18 cellular contexts compared by ENCODE assay signal in genomic region chr3:124882749-124883148, GRCh38. TPM values are rescaled to one million over a fixed set of nuclear protein-coding genes. Genes with fewer than 3 reads are reported as not detected.
DNase-seq lines count a peak whose midpoint lies in the region; ATAC-seq, FAIRE-seq and TF ChIP-seq lines count a peak whose summit lies in the region.
"Had no signal": no experiment of that assay in that cellular context is flagged by ENCODE, and none has a peak within 500 bp of the region (broad histone marks: within the 10 kb centered on the region; RNA-seq: fewer than 3 reads in every experiment).

No MANE protein-coding gene starts in this region.

- H3K9me3 Mint-ChIP-seq in chondrocyte (ENCODE audit: low read depth) (no peaks in the 10 kb centered on the region), nephron progenitor cell (no peaks in the 10 kb centered on the region)
- H3K9me3 Mint-ChIP-seq: activated naive CD4-positive, alpha-beta T cell treated with anti-CD3 and anti-CD28 coated beads, Interleukin-2, amount 10 ng/mL, durations not matched to agents 7 days and 5 days; CD4-positive, alpha-beta T cell; stimulated activated naive CD8-positive, alpha-beta T cell treated with anti-CD3 and anti-CD28 coated beads, Interleukin-15, Interleukin-2, amounts not matched to agents 100 ng/mL and 50 ng/mL, for 24 hours had no signal

- H3K27me3 Mint-ChIP-seq in chondrocyte (ENCODE audit: low read depth) (no peaks in the 10 kb centered on the region), nephron progenitor cell (ENCODE audit: low read depth, poor library complexity) (peaks cover 9% of the 10 kb centered on the region)

- no peak for TF ChIP-seq POLR2A in HepG2 (IDR thresholded peaks at IDR 0.05; ENCODE audit: insufficient read depth in 1 of 2, low read depth in 2 of 2, low read length in 2 of 2)
- TF ChIP-seq POLR2A in right lobe of liver (IDR thresholded peaks at IDR 0.05): no peak
- TF ChIP-seq POLR2A in GM12892 (IDR thresholded peaks at IDR 0.05; ENCODE audit: low read depth, low read length): no peak

- H3K4me3 ChIP-seq in HepG2 (replicated peaks in 1 of 3; ENCODE audit: insufficient read depth in 1 of 3, low read depth in 2 of 3, low read length in 3 of 3): no peak overlapping the region
- no peak overlapping the region for H3K4me3 ChIP-seq in right lobe of liver

- peaks cover 67% of the 10 kb centered on the region for H3K79me2 ChIP-seq in HepG2 (ENCODE audit: insufficient read depth, low read length)

- FAIRE-seq in HepG2 (lab: Jason Lieb, UNC) (no peak), GM12892 (lab: Jason Lieb, UNC) (no peak)
- FAIRE-seq: G401.6 had no signal

- H3K4me2 ChIP-seq in HepG2 (ENCODE audit: low read depth, low read length): peak overlapping the region; percentile 8; the same call in 1 of the 2 replicates

- H3K27ac Mint-ChIP-seq in chondrocyte (ENCODE audit: unreplicated experiment): peak overlapping the region; percentile 69
- H3K27ac Mint-ChIP-seq in nephron progenitor cell: peak overlapping the region; percentile 96
- H3K27ac Mint-ChIP-seq: activated naive CD4-positive, alpha-beta T cell treated with anti-CD3 and anti-CD28 coated beads, Interleukin-2, amount 10 ng/mL, durations not matched to agents 7 days and 5 days; CD4-positive, alpha-beta T cell; stimulated activated naive CD8-positive, alpha-beta T cell treated with anti-CD3 and anti-CD28 coated beads, Interleukin-15, Interleukin-2, amounts not matched to agents 100 ng/mL and 50 ng/mL, for 24 hours had no signal

- in situ Hi-C loops in HepG2 (cut with HindIII; ENCODE audit: extremely low pct_ligation_motif_present, low pct_unique_long_range_greater_than_20kb): no loop called here

- DNase-seq in HepG2 (ENCODE audit: low spot score) (no peak), right lobe of liver (no peak), chondrocyte (ENCODE audit: low spot score) (no peak), nephron progenitor cell (no peak), GM10248 (ENCODE audit: extremely low spot score) (no peak), GM12892 (ENCODE audit: insufficient read length) (no peak)
- DNase-seq in stimulated activated CD4-positive, alpha-beta T cell treated with anti-CD3 and anti-CD28 coated beads, Interleukin-15, amount 100 ng/mL, for 24 hours: no peak
- DNase-seq: activated CD4-positive, alpha-beta T cell treated with anti-CD3 and anti-CD28 coated beads for 1 hour; activated naive CD4-positive, alpha-beta T cell treated with anti-CD3 and anti-CD28 coated beads, Interleukin-2, amount 10 ng/mL, durations not matched to agents 7 days and 5 days; CD4-positive, alpha-beta T cell; NCI-H2107; nucleus accumbens; RPMI8226; T-helper 17 cell had no signal

- no peak overlapping the region for H2AFZ ChIP-seq in HepG2 (ENCODE audit: low read length)

- no peak overlapping the region for H3K9ac ChIP-seq in HepG2 (ENCODE audit: insufficient read depth, low read depth, low read length)

- TF ChIP-seq RAD21 in HepG2 (CRISPR knock-in tag; IDR thresholded peaks at IDR 0.05): no peak

- H3K27me3 ChIP-seq in HepG2 (ENCODE audit: control insufficient read depth in 1 of 2, insufficient read depth in 2 of 2, low read length in 2 of 2) (no peaks in the 10 kb centered on the region), right lobe of liver (no peaks in the 10 kb centered on the region)
- H3K27me3 ChIP-seq: foreskin keratinocyte had no signal

- peaks cover 68% of the 10 kb centered on the region for H3K4me1 Mint-ChIP-seq in chondrocyte (ENCODE audit: low read depth)
- peaks cover 63% of the 10 kb centered on the region for H3K4me1 Mint-ChIP-seq in nephron progenitor cell

- no peaks in the 10 kb centered on the region for H3K9me3 ChIP-seq in HepG2 (ENCODE audit: low read length)
- H3K9me3 ChIP-seq in right lobe of liver: no peaks in the 10 kb centered on the region

- CTCF ChIA-PET in HepG2 (lab: Yijun Ruan, JAX; ENCODE audit: low intra/inter-chr PET ratio, low total read pairs): no interaction called here
- CTCF ChIA-PET in GM10248 (lab: Yijun Ruan, JAX): interaction anchor here (1.1 to 3.6 kb wide), 4 partner anchors 12 to 122 kb away, joined by 3 to 13 read pairs (median 4); no protein-coding TSS in a partner anchor

- intact Hi-C loops in HepG2 (cut with micrococcal nuclease; ENCODE audit: unreplicated experiment): no loop called here
- intact Hi-C loops in right lobe of liver (cut with DNase I): loop anchor here in 1 of 2 donors (10.0 kb wide), 1 partner anchor 48 kb away; no protein-coding TSS in a partner anchor

- WGBS in HepG2 (ENCODE audit: low lambda C conversion rate): 91% methylated on average over 7 of the region's 7 CpGs
- 74% methylated on average over 6 of the region's 7 CpGs for WGBS in right lobe of liver (ENCODE audit: insufficient coverage, low coverage, low lambda C conversion rate, missing lambda C conversion rate)

- POLR2A ChIA-PET in HepG2 (lab: Yijun Ruan, JAX): interaction anchor here (1.6 kb wide), 1 partner anchor 48 kb away, joined by 3 read pairs; no protein-coding TSS in a partner anchor
- POLR2A ChIA-PET in GM10248 (lab: Yijun Ruan, JAX): no interaction called here

- no peak for ATAC-seq in HepG2
- ATAC-seq in right lobe of liver: no peak
- ATAC-seq in GM18873 (IDR thresholded peaks at IDR 0.05; ENCODE audit: low FRiP score, unreplicated experiment): no peak
- ATAC-seq: foreskin keratinocyte, T-helper 17 cell had no signal

- no peak for TF ChIP-seq EP300 in HepG2 (IDR thresholded peaks at IDR 0.05; ENCODE audit: low read depth in 2 of 2, low read length in 2 of 2)
- TF ChIP-seq EP300 in HepG2 (CRISPR knock-in tag; IDR thresholded peaks at IDR 0.05; ENCODE audit: borderline replicate concordance): no peak

- no TSS peak for BruUV-seq in HepG2 (replicated peaks; lab: Mats Ljungman, UMichigan)

- peaks cover 85% of the 10 kb centered on the region for H3K4me1 ChIP-seq in HepG2 (ENCODE audit: insufficient read depth, low read length)
- peaks cover 0 to 23% (median 17%) of the 10 kb centered on the region in 4 donors for H3K4me1 ChIP-seq in right lobe of liver

- H3K27ac ChIP-seq in HepG2 (ENCODE audit: extremely low read length, insufficient read depth, low read length) (peak overlapping the region; percentile 5), right lobe of liver (no peak overlapping the region)
- H3K27ac ChIP-seq: foreskin keratinocyte had no signal

- H3K36me3 ChIP-seq in HepG2 (replicated peaks in 1 of 2; ENCODE audit: control insufficient read depth in 1 of 2, insufficient read depth in 2 of 2, low read length in 2 of 2): peaks cover 2 to 5% of the 10 kb centered on the region in 2 experiments; a peak in 3 of 5 replicates
- no peaks in the 10 kb centered on the region for H3K36me3 ChIP-seq in right lobe of liver

- H3K4me3 Mint-ChIP-seq in chondrocyte (ENCODE audit: unreplicated experiment): no peak overlapping the region
- H3K4me3 Mint-ChIP-seq in nephron progenitor cell: peak overlapping the region; percentile 74
- H3K4me3 Mint-ChIP-seq: activated naive CD4-positive, alpha-beta T cell treated with anti-CD3 and anti-CD28 coated beads, Interleukin-2, amount 10 ng/mL, durations not matched to agents 7 days and 5 days; CD4-positive, alpha-beta T cell; stimulated activated naive CD8-positive, alpha-beta T cell treated with anti-CD3 and anti-CD28 coated beads, Interleukin-15, Interleukin-2, amounts not matched to agents 100 ng/mL and 50 ng/mL, for 24 hours; T-helper 17 cell had no signal

- peaks cover 5% of the 10 kb centered on the region for H3K36me3 Mint-ChIP-seq in chondrocyte (ENCODE audit: low read depth)
- H3K36me3 Mint-ChIP-seq in nephron progenitor cell (ENCODE audit: low read depth): no peaks in the 10 kb centered on the region

- no peaks in the 10 kb centered on the region; the same call in 1 of the 2 replicates for H4K20me1 ChIP-seq in HepG2 (ENCODE audit: insufficient read depth, low read length)

- TF ChIP-seq CTCF in HepG2 (CRISPR knock-in tag; IDR thresholded peaks at IDR 0.05) (no peak), right lobe of liver (IDR thresholded peaks at IDR 0.05) (no peak), chondrocyte (IDR thresholded peaks at IDR 0.05) (no peak), nephron progenitor cell (IDR thresholded peaks at IDR 0.05) (no peak), GM10248 (IDR thresholded peaks at IDR 0.05; ENCODE audit: control extremely low read depth, extremely low read depth, low read depth, missing control alignments) (no peak)

RNA-seq across cellular contexts. Expression of gene ITGB5, which starts 4.4 kb away (rescaled TPM):
- total RNA-seq in HepG2 (2016; rRNA removed; fragmentation: Illumina TruSeq; extraction: Trizol) (50.2 and 74.1 TPM in 2 replicates), right lobe of liver (100 to 1,000 TPM in 3 of 6 experiments, 10 to 100 TPM in 3; 61.3 to 125 (median 98.4) TPM), chondrocyte (498 to 625 TPM (median 501 TPM) in 3 replicates)
- total RNA-seq in HepG2 (2016; cell fraction: cytosol; rRNA removed; fragmentation: Illumina TruSeq; extraction: Trizol; ENCODE audit: low read depth): 11.6 and 14.5 TPM in 2 replicates
- 36.8 and 80.8 TPM in 2 replicates for total RNA-seq in HepG2 (2016; cell fraction: insoluble cytoplasmic fraction; rRNA removed; fragmentation: Illumina TruSeq; extraction: Trizol)
- 42.5 and 45.5 TPM in 2 replicates for total RNA-seq in HepG2 (2016; cell fraction: membrane; rRNA removed; fragmentation: Illumina TruSeq; extraction: Trizol)
- total RNA-seq in HepG2 (2016; cell fraction: nucleus; rRNA removed; fragmentation: Illumina TruSeq; extraction: Trizol): 56.3 and 70.0 TPM in 2 replicates
- polyA plus RNA-seq in HepG2 (2011; rRNA removed): 343 and 356 TPM in 2 replicates
- 228 and 302 TPM in 2 replicates for polyA plus RNA-seq in HepG2 (2011; cell fraction: cytosol; rRNA removed)
- 259 and 313 TPM in 2 replicates for polyA plus RNA-seq in HepG2 (2011; cell fraction: nucleus; rRNA removed)
- polyA plus RNA-seq in HepG2 (2012): 127 and 130 TPM in 2 replicates
- polyA plus RNA-seq in HepG2 (2016; cell fraction: cytosol; fragmentation: Illumina TruSeq; extraction: Trizol; ENCODE audit: low read depth): 14.7 and 15.8 TPM in 2 replicates
- 45.2 and 59.6 TPM in 2 replicates for polyA plus RNA-seq in HepG2 (2016; cell fraction: insoluble cytoplasmic fraction; fragmentation: Illumina TruSeq; extraction: Trizol; ENCODE audit: low read depth)
- 33.4 and 35.8 TPM in 2 replicates for polyA plus RNA-seq in HepG2 (2016; cell fraction: membrane; fragmentation: Illumina TruSeq; extraction: Trizol; ENCODE audit: low read depth)
- 100 and 107 TPM in 2 replicates for polyA plus RNA-seq in HepG2 (2016; cell fraction: nucleus; fragmentation: Illumina TruSeq; extraction: Trizol; ENCODE audit: insufficient read depth, low read depth)
- polyA minus RNA-seq in HepG2 (2011; rRNA and poly(A)+ RNA removed; ENCODE audit: low replicate concordance): 84.8 and 423 TPM in 2 replicates
- polyA minus RNA-seq in HepG2 (2011; cell fraction: cytosol; rRNA and poly(A)+ RNA removed): 148 and 170 TPM in 2 replicates
- polyA minus RNA-seq in HepG2 (2011; cell fraction: nucleus; rRNA and poly(A)+ RNA removed): 147 and 160 TPM in 2 replicates
- 0.72 TPM for polyA plus RNA-seq in GM12892 (2012; ENCODE audit: missing spikeins)

RNA-seq across cellular contexts. Expression of gene MUC13, which starts 51.8 kb away (rescaled TPM):
- total RNA-seq in HepG2 (2016; rRNA removed; fragmentation: Illumina TruSeq; extraction: Trizol): 0.04 TPM in 1 of 2 replicates, not detected in the other
- not detected in 2 replicates for total RNA-seq in HepG2 (2016; cell fraction: cytosol; rRNA removed; fragmentation: Illumina TruSeq; extraction: Trizol; ENCODE audit: low read depth)
- not detected in 2 replicates for total RNA-seq in HepG2 (2016; cell fraction: insoluble cytoplasmic fraction; rRNA removed; fragmentation: Illumina TruSeq; extraction: Trizol)
- not detected in 2 replicates for total RNA-seq in HepG2 (2016; cell fraction: membrane; rRNA removed; fragmentation: Illumina TruSeq; extraction: Trizol)
- total RNA-seq in HepG2 (2016; cell fraction: nucleus; rRNA removed; fragmentation: Illumina TruSeq; extraction: Trizol): not detected in 2 replicates
- 1.2 TPM in 2 replicates for polyA plus RNA-seq in HepG2 (2011; rRNA removed)
- polyA plus RNA-seq in HepG2 (2011; cell fraction: cytosol; rRNA removed): 0.51 and 1.1 TPM in 2 replicates
- 0.34 and 0.50 TPM in 2 replicates for polyA plus RNA-seq in HepG2 (2011; cell fraction: nucleus; rRNA removed)
- 0.75 and 1.7 TPM in 2 replicates for polyA plus RNA-seq in HepG2 (2012)
- polyA plus RNA-seq in HepG2 (2016; cell fraction: cytosol; fragmentation: Illumina TruSeq; extraction: Trizol; ENCODE audit: low read depth): not detected in 2 replicates
- not detected in 2 replicates for polyA plus RNA-seq in HepG2 (2016; cell fraction: insoluble cytoplasmic fraction; fragmentation: Illumina TruSeq; extraction: Trizol; ENCODE audit: low read depth)
- 0.06 TPM in 1 of 2 replicates, not detected in the other for polyA plus RNA-seq in HepG2 (2016; cell fraction: membrane; fragmentation: Illumina TruSeq; extraction: Trizol; ENCODE audit: low read depth)
- 0.21 TPM in 1 of 2 replicates, not detected in the other for polyA plus RNA-seq in HepG2 (2016; cell fraction: nucleus; fragmentation: Illumina TruSeq; extraction: Trizol; ENCODE audit: insufficient read depth, low read depth)
- 0.20 and 2.0 TPM in 2 replicates for polyA minus RNA-seq in HepG2 (2011; rRNA and poly(A)+ RNA removed; ENCODE audit: low replicate concordance)
- polyA minus RNA-seq in HepG2 (2011; cell fraction: cytosol; rRNA and poly(A)+ RNA removed): 0.26 and 0.49 TPM in 2 replicates
- polyA minus RNA-seq in HepG2 (2011; cell fraction: nucleus; rRNA and poly(A)+ RNA removed): 0.62 and 1.0 TPM in 2 replicates
- 1 to 10 TPM in 3 of 6 experiments, not detected in 3; 1.9 to 4.5 (median 2.1) TPM for total RNA-seq in right lobe of liver
- total RNA-seq in chondrocyte: not detected in 3 replicates
- 0.38 TPM for polyA plus RNA-seq in GM12892 (2012; ENCODE audit: missing spikeins)
- total RNA-seq: foreskin keratinocyte had no signal
- polyA plus RNA-seq: foreskin keratinocyte had no signal
